24 cellular contexts compared by ENCODE assay signal in the genomic region with DNA sequence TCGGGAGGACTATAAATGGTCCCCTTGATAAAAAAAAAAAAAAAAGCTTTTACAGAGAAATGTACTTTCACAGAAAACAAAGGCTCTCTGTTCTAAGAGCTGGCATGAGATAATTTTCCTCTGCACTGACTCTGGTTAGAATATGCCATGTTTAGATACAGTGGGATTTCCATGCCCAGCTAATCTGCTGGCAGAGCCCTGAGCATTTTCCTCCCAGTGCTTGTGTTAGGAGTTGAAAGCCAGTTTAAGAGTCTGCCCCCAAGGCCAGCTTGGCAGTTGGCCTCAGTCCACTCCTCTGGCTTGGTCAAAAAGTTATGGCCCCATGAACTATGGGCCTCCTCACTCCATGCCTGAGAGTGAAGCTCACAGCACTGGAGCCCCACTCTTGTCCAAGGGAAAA. TPM values are rescaled to one million over a fixed set of nuclear protein-coding genes. Genes with fewer than 3 reads are reported as not detected.
DNase-seq lines count a peak whose midpoint lies in the region; ATAC-seq and TF ChIP-seq lines count a peak whose summit lies in the region.
"Had no signal": no experiment of that assay in that cellular context is flagged by ENCODE, and none has a peak within 500 bp of the region (broad histone marks: within the 10 kb centered on the region; RNA-seq: fewer than 3 reads in every experiment).

No MANE protein-coding gene starts in this region.

- no peaks in the 10 kb centered on the region for H3K27me3 ChIP-seq in breast epithelium
- H3K27me3 ChIP-seq: ascending aorta, left lung had no signal

- DNase-seq in breast epithelium (ENCODE audit: low spot score in 2 of 2) (no peak), MCF 10A (ENCODE audit: unreplicated experiment) (no peak), middle frontal gyrus (ENCODE audit: extremely low spot score, low spot score) (peak; percentile 57), KBM-7 (no peak), NCI-H1694 (lab: John Stamatoyannopoulos, UW) (no peak)
- DNase-seq: activated naive CD4-positive, alpha-beta T cell treated with anti-CD3 and anti-CD28 coated beads, Interleukin-2, amount 50 U/mL, for 16 hours; Caco-2; H7; KG1; left lung; NCI-H1436; NCI-H524 treated with DMSO at 0.1 percent for 48 hours; nephron progenitor cell; NK-92 treated with Interleukin-12 subunit alpha and Interleukin-12 subunit beta, amount 100 ng/mL, for 24 hours; psoas muscle; small intestine; stimulated activated CD4-positive, alpha-beta T cell treated with anti-CD3 and anti-CD28 coated beads, Interleukin-1b, Interleukin-23, amount 100 ng/mL, for 48 hours had no signal

- no peaks in the 10 kb centered on the region for H3K36me3 ChIP-seq in breast epithelium
- H3K36me3 ChIP-seq: ascending aorta had no signal

- CTCF ChIA-PET in MCF 10A (lab: Yijun Ruan, JAX): interaction anchor here (0.5 to 8.8 kb wide), 4 partner anchors 9 to 1402 kb away, joined by 3 to 161 read pairs (median 4); no protein-coding TSS in a partner anchor

- peaks cover 16% of the 10 kb centered on the region for H3K36me3 Mint-ChIP-seq in MCF 10A (ENCODE audit: insufficient read depth, unreplicated experiment)

- intact Hi-C loops in breast epithelium (cut with DNase I; ENCODE audit: low total_unique reads): no loop called here
- intact Hi-C loops in MCF 10A (cut with micrococcal nuclease): no loop called here

- ATAC-seq in HG02981 (IDR thresholded peaks at IDR 0.05; ENCODE audit: unreplicated experiment): no peak
- ATAC-seq: GM12878, left lung, psoas muscle had no signal

- H3K9me3 ChIP-seq in breast epithelium: no peaks in the 10 kb centered on the region
- H3K9me3 ChIP-seq: ascending aorta, Caco-2, left lung, psoas muscle had no signal

- H3K4me3 Mint-ChIP-seq in MCF 10A (ENCODE audit: unreplicated experiment): no peak overlapping the region
- H3K4me3 Mint-ChIP-seq: B cell; nephron progenitor cell; T-helper 1 cell treated with Interleukin-12 subunit alpha and Interleukin-12 subunit beta and Interleukin-4 antibody, amounts not matched to agents 30 μg/mL and 1 μg/mL, for 36 hours had no signal

- TF ChIP-seq CTCF in breast epithelium (IDR thresholded peaks at IDR 0.05): no peak
- no peak for TF ChIP-seq CTCF in MCF 10A (IDR thresholded peaks at IDR 0.05; ENCODE audit: unreplicated experiment)

- no peak for TF ChIP-seq POLR2A in breast epithelium (IDR thresholded peaks at IDR 0.05)

- POLR2A ChIA-PET in MCF 10A (lab: Yijun Ruan, JAX): interaction anchor here (1.2 to 1.6 kb wide), 2 partner anchors 9 to 139 kb away, joined by 3 to 8 read pairs; no protein-coding TSS in a partner anchor

- in situ Hi-C loops in KBM-7 (cut with MboI; ENCODE audit: low pct_unique_long_range_greater_than_20kb, low sequenced_read_pairs): no loop called here

- peaks cover 7% of the 10 kb centered on the region for H3K4me1 Mint-ChIP-seq in MCF 10A (ENCODE audit: insufficient read depth, unreplicated experiment)

- no peak overlapping the region for H3K27ac Mint-ChIP-seq in MCF 10A (ENCODE audit: low read depth, unreplicated experiment)
- H3K27ac Mint-ChIP-seq: B cell; nephron progenitor cell; T-helper 1 cell treated with Interleukin-12 subunit alpha and Interleukin-12 subunit beta and Interleukin-4 antibody, amounts not matched to agents 30 μg/mL and 1 μg/mL, for 36 hours had no signal

- H3K27ac ChIP-seq in breast epithelium (peak overlapping the region; percentile 8 to 33), cingulate gyrus (ENCODE audit: low read depth, low read length) (peak overlapping the region; percentile 50), temporal lobe (ENCODE audit: low read depth, low read length) (peak overlapping the region; percentile 64)
- H3K27ac ChIP-seq: ascending aorta, left lung, psoas muscle had no signal

- H3K27me3 Mint-ChIP-seq in MCF 10A (ENCODE audit: insufficient read depth, unreplicated experiment): no peaks in the 10 kb centered on the region

- BruUV-seq in MCF 10A (replicated peaks; lab: Mats Ljungman, UMichigan): no TSS peak

- no peaks in the 10 kb centered on the region for H3K9me3 Mint-ChIP-seq in MCF 10A (ENCODE audit: unreplicated experiment)
- H3K9me3 Mint-ChIP-seq: nephron progenitor cell; T-helper 1 cell treated with Interleukin-12 subunit alpha and Interleukin-12 subunit beta and Interleukin-4 antibody, amounts not matched to agents 30 μg/mL and 1 μg/mL, for 36 hours had no signal

- H3K4me1 ChIP-seq in breast epithelium: peaks cover 0 to 4% of the 10 kb centered on the region in 2 donors
- H3K4me1 ChIP-seq: Caco-2, left lung, psoas muscle had no signal

- H3K4me3 ChIP-seq in breast epithelium: no peak overlapping the region
- H3K4me3 ChIP-seq: ascending aorta, GM12878, left lung, psoas muscle had no signal

RNA-seq across cellular contexts. Expression of a gene that starts 22.0 kb away (rescaled TPM):
- 10 to 100 TPM; 48.2 to 58.6 (median 56.2) TPM for total RNA-seq in breast epithelium
- total RNA-seq in MCF 10A (2022): 31.4 and 43.0 TPM in 2 replicates
- 35.4 TPM for total RNA-seq in temporal lobe
